ENCODE assay signal across 20 cellular contexts in the genomic region with DNA sequence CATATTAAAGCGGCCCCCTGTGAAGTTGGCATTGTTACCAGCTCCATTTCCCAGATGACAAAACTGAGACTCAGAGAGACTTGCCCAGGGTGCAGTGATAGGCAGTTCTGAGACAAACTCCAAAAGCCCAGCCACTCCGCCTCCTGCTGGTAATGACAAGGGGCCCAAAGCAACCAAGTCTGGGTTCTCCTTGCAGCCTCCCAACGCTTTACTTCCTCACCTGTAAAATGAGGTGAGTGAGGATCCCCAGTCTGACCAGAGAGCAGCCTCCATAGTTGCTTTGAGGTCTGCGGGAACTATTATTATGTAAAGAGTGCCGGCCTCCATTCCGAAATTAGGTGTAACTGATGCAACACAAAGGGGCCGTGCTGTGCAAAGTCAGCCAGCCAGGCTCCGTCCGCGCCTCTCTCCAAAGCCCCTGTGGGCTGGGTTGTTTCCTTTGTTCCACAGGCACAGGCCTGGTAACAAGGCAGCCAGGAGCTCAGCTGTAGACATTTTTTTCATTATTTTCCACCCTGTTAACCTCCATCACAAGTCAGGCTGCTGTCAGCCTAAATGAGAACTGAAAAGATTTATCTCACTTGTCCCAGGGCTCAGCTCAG.
A peak's percentile ranks its signal among the peaks of the same experiment; 100 is the strongest.
DNase-seq lines count a peak whose midpoint lies in the region; ATAC-seq and TF ChIP-seq lines count a peak whose summit lies in the region.
"Had no signal": no experiment of that assay in that cellular context is flagged by ENCODE, and none has a peak within 500 bp of the region (broad histone marks: within the 10 kb centered on the region; RNA-seq: fewer than 3 reads in every experiment).

No MANE protein-coding gene starts in this region.

- H4K91ac ChIP-seq in H9 (ENCODE audit: insufficient read length, low read depth, low read length), result no peak overlapping the region

- WGBS in H9 (ENCODE audit: extremely low coverage, insufficient read length, low lambda C conversion rate), result no CpG with 5 or more reads among the region's 10 CpGs
- WGBS in endodermal cell (ENCODE audit: insufficient coverage in 1 of 2, insufficient read length in 1 of 2), 2 experiments, result 55 to 67% methylated on average over 10 of the region's 10 CpGs

- no peaks in the 10 kb centered on the region for H4K20me1 ChIP-seq in H9 (ENCODE audit: control insufficient read depth, insufficient read depth, insufficient read length)

- H3K27ac Mint-ChIP-seq in H9, result peak overlapping the region; percentile 80 to 95 (median 95); a peak in 6 of 7 replicates
- peak overlapping the region; percentile 76 for H3K27ac Mint-ChIP-seq in endodermal cell
- peak overlapping the region; percentile 87 to 94 (median 88) for H3K27ac Mint-ChIP-seq in nephron

- H3K14ac ChIP-seq in H9 (ENCODE audit: insufficient read depth, low read length), result peak overlapping the region; percentile 0; the same call in 1 of the 2 replicates

- H3K4me1 ChIP-seq in H9 (ENCODE audit: insufficient read depth, low read length) (peaks cover 5% of the 10 kb centered on the region), endodermal cell (ENCODE audit: control insufficient read depth, insufficient read depth, low read length) (peaks cover 2% of the 10 kb centered on the region)
- H3K4me1 ChIP-seq: ascending aorta, parathyroid adenoma, SJCRH30, testis had no signal

- H3K4me1 Mint-ChIP-seq in H9 (peaks cover 45 to 46% of the 10 kb centered on the region in 2 experiments), endodermal cell (peaks cover 6% of the 10 kb centered on the region), nephron (peaks cover 44% of the 10 kb centered on the region)

- H3K4me3 ChIP-seq in endodermal cell (ENCODE audit: low read length), result no peak overlapping the region
- H3K4me3 ChIP-seq: ascending aorta, SJCRH30, skin epidermis, testis had no signal

- TF ChIP-seq CTCF in H9 (conservative IDR thresholded peaks at IDR 0.05) (peak; percentile 46; the same call in 2 of the 3 replicates), endodermal cell (conservative IDR thresholded peaks at IDR 0.05) (peak; percentile 38), nephron (IDR thresholded peaks at IDR 0.05; ENCODE audit: unreplicated experiment in 3 of 3) (no peak)

- ATAC-seq in HG02610 (IDR thresholded peaks at IDR 0.05; ENCODE audit: unreplicated experiment) (no peak), GM18858 (IDR thresholded peaks at IDR 0.05; ENCODE audit: unreplicated experiment) (no peak), GM18519 (IDR thresholded peaks at IDR 0.05; ENCODE audit: low FRiP score, unreplicated experiment) (no peak)

- H3K79me2 ChIP-seq in H9 (ENCODE audit: insufficient read depth, low read length), result no peaks in the 10 kb centered on the region
- H3K79me2 ChIP-seq: parathyroid adenoma had no signal

- no peaks in the 10 kb centered on the region for H3K36me3 ChIP-seq in endodermal cell (ENCODE audit: control insufficient read depth, insufficient read depth, low read length)
- H3K36me3 ChIP-seq: ascending aorta, SJCRH30 had no signal

- no peaks in the 10 kb centered on the region for H3K9me3 ChIP-seq in H9 (ENCODE audit: control insufficient read depth, low read depth, low read length)
- no peaks in the 10 kb centered on the region for H3K9me3 ChIP-seq in endodermal cell (ENCODE audit: control insufficient read depth, low read length)
- H3K9me3 ChIP-seq: ascending aorta, SJCRH30, testis had no signal

- no peak overlapping the region for H3K4ac ChIP-seq in H9 (ENCODE audit: low read depth, low read length)

- H3K56ac ChIP-seq in H9 (ENCODE audit: insufficient read length, low read depth, low read length), result no peak overlapping the region

- H3K27me3 ChIP-seq in H9 (ENCODE audit: insufficient read depth, low read length) (no peaks in the 10 kb centered on the region), endodermal cell (ENCODE audit: control insufficient read depth, insufficient read depth, low read length, poor library complexity, severe bottlenecking) (no peaks in the 10 kb centered on the region)
- H3K27me3 ChIP-seq: ascending aorta, testis had no signal

- no peak overlapping the region for H2BK20ac ChIP-seq in H9 (ENCODE audit: low read depth, low read length, poor library complexity, severe bottlenecking)

- no peaks in the 10 kb centered on the region for H3K79me1 ChIP-seq in H9 (ENCODE audit: insufficient read depth, low read depth, low read length, poor library complexity, severe bottlenecking)

- H4K5ac ChIP-seq in H9 (ENCODE audit: insufficient read length, low read depth, low read length), result no peak overlapping the region

- H3K23ac ChIP-seq in H9 (ENCODE audit: insufficient read length, low read depth, low read length), result no peak overlapping the region

- H2AK5ac ChIP-seq in H9 (ENCODE audit: insufficient read length, low read length), result no peak overlapping the region

- H4K8ac ChIP-seq in H9 (replicated peaks; ENCODE audit: insufficient read length, low read depth, low read length), result no peak overlapping the region

- DNase-seq in H9 (peak; percentile 88), NCI-H2171 (lab: John Stamatoyannopoulos, UW) (peak; percentile 3), endodermal cell (peak; percentile 88), middle frontal gyrus (ENCODE audit: extremely low spot score, low spot score) (no peak)
- DNase-seq: activated CD4-positive, alpha-beta T cell treated with anti-CD3 and anti-CD28 coated beads for 4 hours; activated naive CD4-positive, alpha-beta T cell; erythroblast; GF-D8; IMR-90; NCI-H345; SJCRH30; T-helper 9 cell; testis had no signal

- H3K4me3 Mint-ChIP-seq in H9 (no peak overlapping the region), endodermal cell (no peak overlapping the region), nephron (no peak overlapping the region)

- H3T11ph ChIP-seq in H9 (ENCODE audit: low read length), result no peak overlapping the region

- H3K27me3 Mint-ChIP-seq in H9 (ENCODE audit: low read depth) (no peaks in the 10 kb centered on the region; the same call in 1 of the 2 replicates), endodermal cell (ENCODE audit: insufficient read depth) (no peaks in the 10 kb centered on the region), nephron (ENCODE audit: low read depth) (peaks cover 5% of the 10 kb centered on the region)

- H2BK15ac ChIP-seq in H9 (ENCODE audit: low read depth, low read length), result no peak overlapping the region

- no peak overlapping the region for H3K4me2 ChIP-seq in H9 (ENCODE audit: insufficient read depth, insufficient read length, low read length)

- H3K23me2 ChIP-seq in H9 (ENCODE audit: insufficient read length, low read depth, low read length, poor library complexity, severe bottlenecking), result no peaks in the 10 kb centered on the region

- H3K18ac ChIP-seq in H9 (ENCODE audit: insufficient read length, low read depth, low read length), result peak overlapping the region; percentile 59

- no peak overlapping the region for H2BK120ac ChIP-seq in H9 (ENCODE audit: low read depth, low read length, poor library complexity, severe bottlenecking)

- H2BK5ac ChIP-seq in H9 (ENCODE audit: insufficient read length, low read length), result no peak overlapping the region

- no peak overlapping the region for H2AFZ ChIP-seq in H9 (ENCODE audit: low read length)
- H2AFZ ChIP-seq: parathyroid adenoma had no signal

- H3K36me3 Mint-ChIP-seq in H9 (ENCODE audit: insufficient read depth in 1 of 3, low read depth in 3 of 3) (no peaks in the 10 kb centered on the region), endodermal cell (ENCODE audit: low read depth) (no peaks in the 10 kb centered on the region), nephron (ENCODE audit: low read depth) (peaks cover 13% of the 10 kb centered on the region)

- H3K27ac ChIP-seq in H9 (ENCODE audit: insufficient read length, low read depth, low read length) (peak overlapping the region; percentile 42), endodermal cell (ENCODE audit: low read depth, low read length) (peak overlapping the region; percentile 99)
- H3K27ac ChIP-seq: ascending aorta, parathyroid adenoma, SJCRH30, skin epidermis, testis had no signal

- H3K9me3 Mint-ChIP-seq in H9 (peaks cover 0 to 3% of the 10 kb centered on the region in 2 experiments; a peak in 1 of 5 replicates), endodermal cell (peaks cover 2% of the 10 kb centered on the region), nephron (no peaks in the 10 kb centered on the region)

- no peak overlapping the region for H2BK12ac ChIP-seq in H9 (ENCODE audit: insufficient read length, low read depth, low read length)

- H3K9ac ChIP-seq in H9 (ENCODE audit: extremely low read depth, insufficient read length, low read length) (no peak overlapping the region), endodermal cell (ENCODE audit: extremely low read depth, low read length, poor library complexity, severe bottlenecking) (no peak overlapping the region)
- H3K9ac ChIP-seq: parathyroid adenoma had no signal

Comparison
In these comparisons a context has a peak if more than half of its experiments do, and no peak if none do; other contexts are left out.
1. CTCF ChIP-seq: peak in H9 (single experiment) and endodermal cell (single experiment); none in nephron (0 of 3).
2. Peak in every context shown above with its lines, with median percentiles within 50 percentile points of each other: H3K27ac Mint-ChIP-seq.